10 cellular contexts compared by ENCODE assay signal in the genomic region with DNA sequence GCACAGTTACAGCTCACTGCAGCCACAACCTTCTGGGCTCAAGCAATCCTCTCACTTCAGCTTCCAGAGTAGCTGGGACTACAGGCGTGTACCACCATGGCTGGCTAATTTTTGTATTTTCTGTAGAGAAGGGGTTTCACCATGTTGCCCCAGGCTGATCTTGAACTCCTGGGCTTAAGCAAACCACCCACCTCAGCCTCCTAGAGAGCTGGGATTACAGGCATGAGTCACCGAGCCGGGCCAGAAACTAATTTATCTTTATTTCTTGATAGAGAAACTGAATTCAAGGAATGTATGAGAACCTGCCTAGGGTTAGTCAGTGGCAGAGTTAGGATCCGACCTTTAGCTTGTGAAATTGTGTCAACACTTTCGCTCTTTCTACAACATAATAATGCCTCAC. TPM values are rescaled to one million over a fixed set of nuclear protein-coding genes. Genes with fewer than 3 reads are reported as not detected.
DNase-seq lines count a peak whose midpoint lies in the region; ATAC-seq and TF ChIP-seq lines count a peak whose summit lies in the region.
"Had no signal": no experiment of that assay in that cellular context is flagged by ENCODE, and none has a peak within 500 bp of the region (broad histone marks: within the 10 kb centered on the region; RNA-seq: fewer than 3 reads in every experiment).

No MANE protein-coding gene starts in this region.

- DNase-seq in GM23248 (peak; percentile 64), RKO (ENCODE audit: low spot score) (peak; percentile 15), endodermal cell (no peak), nephron progenitor cell (no peak)
- DNase-seq in activated CD4-positive, alpha-beta T cell treated with anti-CD3 and anti-CD28 coated beads, Interleukin-2, amount 50 U/mL, for 1 hour = no peak
- DNase-seq in activated T-helper 2 cell treated with anti-CD3 and anti-CD28 coated beads, Interferon-gamma antibody, Interleukin-2, Interleukin-4, amounts not matched to agents 10 μg/mL and 5 μg/mL and 100 μg/mL, durations not matched to agents 14 hours and 24 hours and 36 hours (ENCODE audit: low spot score) = no peak
- DNase-seq: NCI-H82 had no signal

- no peaks in the 10 kb centered on the region for H3K36me3 ChIP-seq in GM23248 (ENCODE audit: low read depth)
- H3K36me3 ChIP-seq in endodermal cell (ENCODE audit: control insufficient read depth, insufficient read depth, low read length) = no peaks in the 10 kb centered on the region

- intact Hi-C loops in activated T-helper 2 cell treated with anti-CD3 and anti-CD28 coated beads, Interferon-gamma antibody, Interleukin-2, Interleukin-4, amounts not matched to agents 10 μg/mL and 5 μg/mL and 100 μg/mL, durations not matched to agents 14 hours and 24 hours and 36 hours (cut with micrococcal nuclease) = no loop called here

- H3K9ac ChIP-seq in GM23248 = no peak overlapping the region
- no peak overlapping the region for H3K9ac ChIP-seq in endodermal cell (ENCODE audit: extremely low read depth, low read length, poor library complexity, severe bottlenecking)

- H3K4me1 Mint-ChIP-seq in endodermal cell (peaks cover 17% of the 10 kb centered on the region), nephron progenitor cell (peaks cover 27% of the 10 kb centered on the region)
- H3K4me1 Mint-ChIP-seq in activated T-helper 2 cell treated with anti-CD3 and anti-CD28 coated beads, Interferon-gamma antibody, Interleukin-2, Interleukin-4, amounts not matched to agents 10 μg/mL and 5 μg/mL and 100 μg/mL, durations not matched to agents 14 hours and 24 hours and 36 hours (ENCODE audit: low read depth) = peaks cover 3% of the 10 kb centered on the region

- TF ChIP-seq CTCF in endodermal cell (conservative IDR thresholded peaks at IDR 0.05) (no peak), nephron progenitor cell (IDR thresholded peaks at IDR 0.05) (no peak)

- H3K4me1 ChIP-seq in GM23248 (ENCODE audit: insufficient read depth) (peaks cover 22% of the 10 kb centered on the region), endodermal cell (ENCODE audit: control insufficient read depth, insufficient read depth, low read length) (peaks cover 5% of the 10 kb centered on the region)

- peak overlapping the region; percentile 6 for H3K27ac Mint-ChIP-seq in endodermal cell
- H3K27ac Mint-ChIP-seq in nephron progenitor cell = peak overlapping the region; percentile 15
- H3K27ac Mint-ChIP-seq in activated T-helper 2 cell treated with anti-CD3 and anti-CD28 coated beads, Interferon-gamma antibody, Interleukin-2, Interleukin-4, amounts not matched to agents 10 μg/mL and 5 μg/mL and 100 μg/mL, durations not matched to agents 14 hours and 24 hours and 36 hours = no peak overlapping the region

- H3K4me3 ChIP-seq in GM23248 (no peak overlapping the region), endodermal cell (ENCODE audit: low read length) (no peak overlapping the region)

- H3K9me3 ChIP-seq in GM23248 (ENCODE audit: low read depth) (no peaks in the 10 kb centered on the region), endodermal cell (ENCODE audit: control insufficient read depth, low read length) (peaks cover 7% of the 10 kb centered on the region)

- H3K9me2 ChIP-seq in GM23248 (ENCODE audit: insufficient read depth) = no peaks in the 10 kb centered on the region

- H3K79me2 ChIP-seq in GM23248 (ENCODE audit: insufficient read depth) = no peaks in the 10 kb centered on the region

- H3K27me3 ChIP-seq in GM23248 (replicated peaks; ENCODE audit: insufficient read depth) = no peaks in the 10 kb centered on the region
- H3K27me3 ChIP-seq in endodermal cell (ENCODE audit: control insufficient read depth, insufficient read depth, low read length, poor library complexity, severe bottlenecking) = no peaks in the 10 kb centered on the region

- H3K36me3 Mint-ChIP-seq in endodermal cell (ENCODE audit: low read depth) = peaks cover 2% of the 10 kb centered on the region
- no peaks in the 10 kb centered on the region for H3K36me3 Mint-ChIP-seq in nephron progenitor cell (ENCODE audit: low read depth)
- no peaks in the 10 kb centered on the region for H3K36me3 Mint-ChIP-seq in activated T-helper 2 cell treated with anti-CD3 and anti-CD28 coated beads, Interferon-gamma antibody, Interleukin-2, Interleukin-4, amounts not matched to agents 10 μg/mL and 5 μg/mL and 100 μg/mL, durations not matched to agents 14 hours and 24 hours and 36 hours (ENCODE audit: low read depth)

- H3K27me3 Mint-ChIP-seq in endodermal cell (ENCODE audit: insufficient read depth) (no peaks in the 10 kb centered on the region), nephron progenitor cell (ENCODE audit: low read depth, poor library complexity) (no peaks in the 10 kb centered on the region)
- H3K27me3 Mint-ChIP-seq in activated T-helper 2 cell treated with anti-CD3 and anti-CD28 coated beads, Interferon-gamma antibody, Interleukin-2, Interleukin-4, amounts not matched to agents 10 μg/mL and 5 μg/mL and 100 μg/mL, durations not matched to agents 14 hours and 24 hours and 36 hours (ENCODE audit: low read depth) = peaks cover 6% of the 10 kb centered on the region

- H3K4me2 ChIP-seq in GM23248 (ENCODE audit: unreplicated experiment) = peak overlapping the region; percentile 2

- H3F3A ChIP-seq in GM23248 (ENCODE audit: insufficient read depth) = peaks cover 15% of the 10 kb centered on the region; the same call in 1 of the 2 replicates

- no peak for ATAC-seq in GM21576 (IDR thresholded peaks at IDR 0.05; ENCODE audit: unreplicated experiment)
- no peak for ATAC-seq in GM19467 (IDR thresholded peaks at IDR 0.05; ENCODE audit: unreplicated experiment)

- 42 to 43% methylated on average over 5 of the region's 5 CpGs for WGBS in GM23248 (ENCODE audit: low coverage in 1 of 2, low lambda C conversion rate in 2 of 2, missing lambda C conversion rate in 2 of 2), 2 experiments
- WGBS in endodermal cell (ENCODE audit: insufficient coverage in 1 of 2, insufficient read length in 1 of 2), 2 experiments = 71% methylated on average over 5 of the region's 5 CpGs; no CpG with 5 or more reads in 1 of the 2 experiments

- peaks cover 10% of the 10 kb centered on the region for H3K9me3 Mint-ChIP-seq in endodermal cell
- H3K9me3 Mint-ChIP-seq in nephron progenitor cell = peaks cover 14% of the 10 kb centered on the region
- H3K9me3 Mint-ChIP-seq in activated T-helper 2 cell treated with anti-CD3 and anti-CD28 coated beads, Interferon-gamma antibody, Interleukin-2, Interleukin-4, amounts not matched to agents 10 μg/mL and 5 μg/mL and 100 μg/mL, durations not matched to agents 14 hours and 24 hours and 36 hours = no peaks in the 10 kb centered on the region

- no peak overlapping the region for H3K27ac ChIP-seq in GM23248
- no peak overlapping the region for H3K27ac ChIP-seq in endodermal cell (ENCODE audit: low read depth, low read length)
- H3K27ac ChIP-seq: C4-2B had no signal

- in situ Hi-C loops in GM23248 (cut with MboI) = no loop called here

- H4K20me1 ChIP-seq in GM23248 (ENCODE audit: insufficient read depth) = no peaks in the 10 kb centered on the region

- H3K4me3 Mint-ChIP-seq in endodermal cell (no peak overlapping the region), nephron progenitor cell (no peak overlapping the region)
- no peak overlapping the region for H3K4me3 Mint-ChIP-seq in activated T-helper 2 cell treated with anti-CD3 and anti-CD28 coated beads, Interferon-gamma antibody, Interleukin-2, Interleukin-4, amounts not matched to agents 10 μg/mL and 5 μg/mL and 100 μg/mL, durations not matched to agents 14 hours and 24 hours and 36 hours (ENCODE audit: low read depth)

- no peak overlapping the region for H2AFZ ChIP-seq in GM23248

RNA-seq across cellular contexts. Expression of gene ITGAV, which starts 19.3 kb away (rescaled TPM):
- total RNA-seq in GM23248 (2014; rRNA removed; shearing (Covaris generic)) = 233 and 250 TPM in 2 replicates
- 56.8 and 61.9 TPM in 2 replicates for polyA plus RNA-seq in GM23248 (2016; fragmentation: Nextera tagmentation; extraction: Ambion mirVana)
- 10 to 100 TPM; 63.7 to 79.7 TPM for total RNA-seq in endodermal cell
- polyA plus RNA-seq in endodermal cell (2013, experiment 1 of 2) = 57.8 TPM
- 66.0 TPM for polyA plus RNA-seq in endodermal cell (2013, experiment 2 of 2)
- total RNA-seq in activated T-helper 2 cell treated with anti-CD3 and anti-CD28 coated beads, Interferon-gamma antibody, Interleukin-2, Interleukin-4, amounts not matched to agents 10 μg/mL and 5 μg/mL and 100 μg/mL, durations not matched to agents 14 hours and 24 hours and 36 hours = 9.8 and 10.6 TPM in 2 replicates

Comparison
In these comparisons a context has a peak if more than half of its experiments do, and no peak if none do; other contexts are left out.
1. DNase-seq: peak in GM23248 (single experiment) and RKO (single experiment); none in endodermal cell (single experiment), nephron progenitor cell (single experiment), activated CD4-positive, alpha-beta T cell treated with anti-CD3 and anti-CD28 coated beads, Interleukin-2, amount 50 U/mL, for 1 hour (single experiment) and activated T-helper 2 cell treated with anti-CD3 and anti-CD28 coated beads, Interferon-gamma antibody, Interleukin-2, Interleukin-4, amounts not matched to agents 10 μg/mL and 5 μg/mL and 100 μg/mL, durations not matched to agents 14 hours and 24 hours and 36 hours (single experiment).